In genomic region chr17:78325076-78325712, GRCh38 we compare ENCODE assay signal across 9 cellular contexts. TPM values are rescaled to one million over a fixed set of nuclear protein-coding genes. Genes with fewer than 3 reads are reported as not detected.
DNase-seq lines count a peak whose midpoint lies in the region; TF ChIP-seq lines count a peak whose summit lies in the region.
"Had no signal": no experiment of that assay in that cellular context is flagged by ENCODE, and none has a peak within 500 bp of the region (broad histone marks: within the 10 kb centered on the region; RNA-seq: fewer than 3 reads in every experiment).

No MANE protein-coding gene starts in this region.

- TF ChIP-seq CTCF in AG10803 (conservative IDR thresholded peaks at IDR 0.05; ENCODE audit: low read length) (no peak), neural progenitor cell (IDR thresholded peaks at IDR 0.05) (no peak)

- H3K79me2 ChIP-seq in neural progenitor cell (ENCODE audit: low read depth), result no peaks in the 10 kb centered on the region

- H3K4me3 Mint-ChIP-seq in neural progenitor cell, result peak overlapping the region; percentile 75

- H3K9me3 ChIP-seq in SJCRH30 (replicated peaks), result no peaks in the 10 kb centered on the region
- H3K9me3 ChIP-seq in neural progenitor cell (ENCODE audit: low read depth), result no peaks in the 10 kb centered on the region
- H3K9me3 ChIP-seq in HAP-1, result no peaks in the 10 kb centered on the region

- peak overlapping the region; percentile 81 for H2AFZ ChIP-seq in neural progenitor cell (replicated peaks)

- no peaks in the 10 kb centered on the region for H3K9me3 Mint-ChIP-seq in neural progenitor cell

- peak overlapping the region; percentile 38; the same call in 1 of the 2 replicates for H3K27ac ChIP-seq in SJCRH30
- no peak overlapping the region for H3K27ac ChIP-seq in neural progenitor cell

- H3K27me3 ChIP-seq in SJCRH30 (no peaks in the 10 kb centered on the region), neural progenitor cell (no peaks in the 10 kb centered on the region), HAP-1 (ENCODE audit: low read depth) (no peaks in the 10 kb centered on the region)

- no peaks in the 10 kb centered on the region for H3K36me3 ChIP-seq in SJCRH30
- H3K36me3 ChIP-seq in neural progenitor cell, result no peaks in the 10 kb centered on the region
- no peaks in the 10 kb centered on the region for H3K36me3 ChIP-seq in HAP-1 (replicated peaks)

- H3K4me3 ChIP-seq in AG10803 (ENCODE audit: low read length) (peak overlapping the region; percentile 1), SJCRH30 (no peak overlapping the region), neural progenitor cell (no peak overlapping the region), HAP-1 (no peak overlapping the region)

- H4K20me1 ChIP-seq in neural progenitor cell (ENCODE audit: low read depth), result no peaks in the 10 kb centered on the region

- peaks cover 12% of the 10 kb centered on the region for H3K27me3 Mint-ChIP-seq in neural progenitor cell (ENCODE audit: insufficient read depth, low read depth)

- peaks cover 34% of the 10 kb centered on the region for H3K4me1 ChIP-seq in SJCRH30
- peaks cover 20% of the 10 kb centered on the region for H3K4me1 ChIP-seq in neural progenitor cell
- H3K4me1 ChIP-seq in HAP-1, result no peaks in the 10 kb centered on the region

- H3F3A ChIP-seq in neural progenitor cell (ENCODE audit: low read depth), result peaks cover 15% of the 10 kb centered on the region

- peak; percentile 75 for DNase-seq in AG10803 (ENCODE audit: low read depth)
- DNase-seq in SJCRH30, result no peak
- DNase-seq in fibroblast of gingiva (ENCODE audit: low read depth), result peak; percentile 86
- peak; percentile 34 for DNase-seq in neural progenitor cell (ENCODE audit: low spot score)
- DNase-seq in AML-193 (lab: John Stamatoyannopoulos, UW), result no peak
- no peak for DNase-seq in NCI-H524 (lab: John Stamatoyannopoulos, UW)
- no peak for DNase-seq in D341Med (ENCODE audit: low spot score)
- DNase-seq in HAP-1 (ENCODE audit: low spot score in 2 of 2), result no peak
- DNase-seq: NCI-H1930 had no signal

- no peaks in the 10 kb centered on the region for H3K36me3 Mint-ChIP-seq in neural progenitor cell

- H3K9ac ChIP-seq in neural progenitor cell, result no peak overlapping the region

- peak overlapping the region; percentile 29 for H3K4me2 ChIP-seq in neural progenitor cell

- H3K4me1 Mint-ChIP-seq in neural progenitor cell, result peaks cover 39% of the 10 kb centered on the region

- in situ Hi-C loops in HAP-1 (cut with MboI; ENCODE audit: low sequenced_read_pairs), result no loop called here

- peak overlapping the region; percentile 98 for H3K27ac Mint-ChIP-seq in neural progenitor cell

RNA-seq across cellular contexts. Expression of gene SOCS3, which starts 34.7 kb away (rescaled TPM):
- 27.5 and 28.9 TPM in 2 replicates for total RNA-seq in SJCRH30 (2014; rRNA removed; shearing (Covaris generic))
- total RNA-seq in neural progenitor cell (ENCODE audit: low replicate concordance), result 7.5 and 16.7 TPM in 2 replicates

RNA-seq across cellular contexts. Expression of gene PGS1, which starts 53.3 kb away (rescaled TPM):
- total RNA-seq in SJCRH30 (2014; rRNA removed; shearing (Covaris generic)), result 59.8 and 66.2 TPM in 2 replicates
- total RNA-seq in neural progenitor cell (ENCODE audit: low replicate concordance), result 45.2 and 65.7 TPM in 2 replicates

Comparison
In these comparisons a context has a peak if more than half of its experiments do, and no peak if none do; other contexts are left out.
1. DNase-seq: peak in AG10803 (single experiment), fibroblast of gingiva (single experiment) and neural progenitor cell (single experiment); none in SJCRH30 (0 of 2), AML-193 (0 of 2), NCI-H524 (0 of 2), D341Med (single experiment) and HAP-1 (0 of 2).